ENCODE assay signal across 1 cellular context in the genomic region with DNA sequence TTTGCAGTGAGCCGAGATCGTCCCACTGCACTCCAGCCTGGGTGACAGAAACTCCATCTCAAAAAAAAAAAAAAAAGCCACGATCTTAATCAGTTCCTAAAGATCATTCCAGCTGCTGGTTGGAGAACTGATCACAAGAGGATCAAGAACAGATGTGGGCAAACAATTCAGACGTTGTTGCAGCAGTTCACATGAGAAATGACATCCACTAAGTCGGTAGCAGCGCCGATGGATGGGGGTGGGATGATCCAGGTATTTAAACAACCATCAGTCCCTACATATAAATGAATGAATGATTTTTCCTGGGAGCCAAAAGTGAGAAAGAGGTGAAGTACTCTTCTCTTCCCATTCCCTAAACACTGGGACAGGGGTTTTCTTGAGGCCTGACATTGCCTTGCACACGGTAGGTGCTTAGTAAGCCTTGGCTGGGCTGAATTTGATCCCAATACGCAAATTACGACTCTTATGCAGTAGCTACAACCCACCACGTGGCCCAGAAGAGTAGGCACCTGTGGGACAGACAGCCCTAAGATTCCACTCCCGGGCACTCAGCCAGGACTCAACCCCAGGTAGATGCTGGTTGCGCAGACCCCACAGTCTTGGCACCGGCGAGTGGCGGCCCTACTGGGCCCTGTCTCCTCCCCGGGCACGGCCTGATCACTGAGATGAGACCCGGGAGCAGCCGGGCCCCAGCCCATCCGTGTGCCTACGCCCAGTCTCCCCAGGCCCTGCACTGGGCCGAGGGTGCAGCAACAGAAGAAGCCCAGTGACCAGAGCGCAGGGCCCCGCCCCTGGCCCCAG.
TF ChIP-seq lines count a peak whose summit lies in the region.

No MANE protein-coding gene starts in this region.

TF ChIP-seq in K562, 482 proteins besides CTCF, POLR2A, EP300 and RAD21 (continued from another document):
- TF ChIP-seq, protein P1, sequence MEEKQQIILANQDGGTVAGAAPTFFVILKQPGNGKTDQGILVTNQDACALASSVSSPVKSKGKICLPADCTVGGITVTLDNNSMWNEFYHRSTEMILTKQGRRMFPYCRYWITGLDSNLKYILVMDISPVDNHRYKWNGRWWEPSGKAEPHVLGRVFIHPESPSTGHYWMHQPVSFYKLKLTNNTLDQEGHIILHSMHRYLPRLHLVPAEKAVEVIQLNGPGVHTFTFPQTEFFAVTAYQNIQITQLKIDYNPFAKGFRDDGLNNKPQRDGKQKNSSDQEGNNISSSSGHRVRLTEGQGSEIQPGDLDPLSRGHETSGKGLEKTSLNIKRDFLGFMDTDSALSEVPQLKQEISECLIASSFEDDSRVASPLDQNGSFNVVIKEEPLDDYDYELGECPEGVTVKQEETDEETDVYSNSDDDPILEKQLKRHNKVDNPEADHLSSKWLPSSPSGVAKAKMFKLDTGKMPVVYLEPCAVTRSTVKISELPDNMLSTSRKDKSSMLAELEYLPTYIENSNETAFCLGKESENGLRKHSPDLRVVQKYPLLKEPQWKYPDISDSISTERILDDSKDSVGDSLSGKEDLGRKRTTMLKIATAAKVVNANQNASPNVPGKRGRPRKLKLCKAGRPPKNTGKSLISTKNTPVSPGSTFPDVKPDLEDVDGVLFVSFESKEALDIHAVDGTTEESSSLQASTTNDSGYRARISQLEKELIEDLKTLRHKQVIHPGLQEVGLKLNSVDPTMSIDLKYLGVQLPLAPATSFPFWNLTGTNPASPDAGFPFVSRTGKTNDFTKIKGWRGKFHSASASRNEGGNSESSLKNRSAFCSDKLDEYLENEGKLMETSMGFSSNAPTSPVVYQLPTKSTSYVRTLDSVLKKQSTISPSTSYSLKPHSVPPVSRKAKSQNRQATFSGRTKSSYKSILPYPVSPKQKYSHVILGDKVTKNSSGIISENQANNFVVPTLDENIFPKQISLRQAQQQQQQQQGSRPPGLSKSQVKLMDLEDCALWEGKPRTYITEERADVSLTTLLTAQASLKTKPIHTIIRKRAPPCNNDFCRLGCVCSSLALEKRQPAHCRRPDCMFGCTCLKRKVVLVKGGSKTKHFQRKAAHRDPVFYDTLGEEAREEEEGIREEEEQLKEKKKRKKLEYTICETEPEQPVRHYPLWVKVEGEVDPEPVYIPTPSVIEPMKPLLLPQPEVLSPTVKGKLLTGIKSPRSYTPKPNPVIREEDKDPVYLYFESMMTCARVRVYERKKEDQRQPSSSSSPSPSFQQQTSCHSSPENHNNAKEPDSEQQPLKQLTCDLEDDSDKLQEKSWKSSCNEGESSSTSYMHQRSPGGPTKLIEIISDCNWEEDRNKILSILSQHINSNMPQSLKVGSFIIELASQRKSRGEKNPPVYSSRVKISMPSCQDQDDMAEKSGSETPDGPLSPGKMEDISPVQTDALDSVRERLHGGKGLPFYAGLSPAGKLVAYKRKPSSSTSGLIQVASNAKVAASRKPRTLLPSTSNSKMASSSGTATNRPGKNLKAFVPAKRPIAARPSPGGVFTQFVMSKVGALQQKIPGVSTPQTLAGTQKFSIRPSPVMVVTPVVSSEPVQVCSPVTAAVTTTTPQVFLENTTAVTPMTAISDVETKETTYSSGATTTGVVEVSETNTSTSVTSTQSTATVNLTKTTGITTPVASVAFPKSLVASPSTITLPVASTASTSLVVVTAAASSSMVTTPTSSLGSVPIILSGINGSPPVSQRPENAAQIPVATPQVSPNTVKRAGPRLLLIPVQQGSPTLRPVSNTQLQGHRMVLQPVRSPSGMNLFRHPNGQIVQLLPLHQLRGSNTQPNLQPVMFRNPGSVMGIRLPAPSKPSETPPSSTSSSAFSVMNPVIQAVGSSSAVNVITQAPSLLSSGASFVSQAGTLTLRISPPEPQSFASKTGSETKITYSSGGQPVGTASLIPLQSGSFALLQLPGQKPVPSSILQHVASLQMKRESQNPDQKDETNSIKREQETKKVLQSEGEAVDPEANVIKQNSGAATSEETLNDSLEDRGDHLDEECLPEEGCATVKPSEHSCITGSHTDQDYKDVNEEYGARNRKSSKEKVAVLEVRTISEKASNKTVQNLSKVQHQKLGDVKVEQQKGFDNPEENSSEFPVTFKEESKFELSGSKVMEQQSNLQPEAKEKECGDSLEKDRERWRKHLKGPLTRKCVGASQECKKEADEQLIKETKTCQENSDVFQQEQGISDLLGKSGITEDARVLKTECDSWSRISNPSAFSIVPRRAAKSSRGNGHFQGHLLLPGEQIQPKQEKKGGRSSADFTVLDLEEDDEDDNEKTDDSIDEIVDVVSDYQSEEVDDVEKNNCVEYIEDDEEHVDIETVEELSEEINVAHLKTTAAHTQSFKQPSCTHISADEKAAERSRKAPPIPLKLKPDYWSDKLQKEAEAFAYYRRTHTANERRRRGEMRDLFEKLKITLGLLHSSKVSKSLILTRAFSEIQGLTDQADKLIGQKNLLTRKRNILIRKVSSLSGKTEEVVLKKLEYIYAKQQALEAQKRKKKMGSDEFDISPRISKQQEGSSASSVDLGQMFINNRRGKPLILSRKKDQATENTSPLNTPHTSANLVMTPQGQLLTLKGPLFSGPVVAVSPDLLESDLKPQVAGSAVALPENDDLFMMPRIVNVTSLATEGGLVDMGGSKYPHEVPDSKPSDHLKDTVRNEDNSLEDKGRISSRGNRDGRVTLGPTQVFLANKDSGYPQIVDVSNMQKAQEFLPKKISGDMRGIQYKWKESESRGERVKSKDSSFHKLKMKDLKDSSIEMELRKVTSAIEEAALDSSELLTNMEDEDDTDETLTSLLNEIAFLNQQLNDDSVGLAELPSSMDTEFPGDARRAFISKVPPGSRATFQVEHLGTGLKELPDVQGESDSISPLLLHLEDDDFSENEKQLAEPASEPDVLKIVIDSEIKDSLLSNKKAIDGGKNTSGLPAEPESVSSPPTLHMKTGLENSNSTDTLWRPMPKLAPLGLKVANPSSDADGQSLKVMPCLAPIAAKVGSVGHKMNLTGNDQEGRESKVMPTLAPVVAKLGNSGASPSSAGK (IDR thresholded peaks at IDR 0.05), result peak; percentile 65; the same call in 1 of the 2 replicates
- TF ChIP-seq POLR2AphosphoS5 (IDR thresholded peaks at IDR 0.05; ENCODE audit: control insufficient read depth, insufficient read depth, low read depth, low read length) (0 out of 2 replicates have a peak, but pooled peaks have one; percentile 2), MIER1 (IDR thresholded peaks at IDR 0.05; ENCODE audit: low read depth) (no peak), EP400 (IDR thresholded peaks at IDR 0.05) (peak; percentile 64), SAP30 (IDR thresholded peaks at IDR 0.05; ENCODE audit: borderline replicate concordance, insufficient read depth, low read depth, low read length, poor library complexity, severe bottlenecking) (peak; percentile 68), MYC (IDR thresholded peaks at IDR 0.05; ENCODE audit: low read depth, low read length) (peak; percentile 67), MYC (CRISPR knock-in tag; IDR thresholded peaks at IDR 0.05; ENCODE audit: borderline replicate concordance, low read depth) (peak; percentile 42; the same call in 1 of the 2 replicates)
- TF ChIP-seq, protein P2, sequence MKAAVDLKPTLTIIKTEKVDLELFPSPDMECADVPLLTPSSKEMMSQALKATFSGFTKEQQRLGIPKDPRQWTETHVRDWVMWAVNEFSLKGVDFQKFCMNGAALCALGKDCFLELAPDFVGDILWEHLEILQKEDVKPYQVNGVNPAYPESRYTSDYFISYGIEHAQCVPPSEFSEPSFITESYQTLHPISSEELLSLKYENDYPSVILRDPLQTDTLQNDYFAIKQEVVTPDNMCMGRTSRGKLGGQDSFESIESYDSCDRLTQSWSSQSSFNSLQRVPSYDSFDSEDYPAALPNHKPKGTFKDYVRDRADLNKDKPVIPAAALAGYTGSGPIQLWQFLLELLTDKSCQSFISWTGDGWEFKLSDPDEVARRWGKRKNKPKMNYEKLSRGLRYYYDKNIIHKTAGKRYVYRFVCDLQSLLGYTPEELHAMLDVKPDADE (conservative IDR thresholded peaks at IDR 0.05; ENCODE audit: control insufficient read depth, low read depth, low read length), result peak; percentile 72; the same call in 1 of the 2 replicates
- TF ChIP-seq, protein P3, sequence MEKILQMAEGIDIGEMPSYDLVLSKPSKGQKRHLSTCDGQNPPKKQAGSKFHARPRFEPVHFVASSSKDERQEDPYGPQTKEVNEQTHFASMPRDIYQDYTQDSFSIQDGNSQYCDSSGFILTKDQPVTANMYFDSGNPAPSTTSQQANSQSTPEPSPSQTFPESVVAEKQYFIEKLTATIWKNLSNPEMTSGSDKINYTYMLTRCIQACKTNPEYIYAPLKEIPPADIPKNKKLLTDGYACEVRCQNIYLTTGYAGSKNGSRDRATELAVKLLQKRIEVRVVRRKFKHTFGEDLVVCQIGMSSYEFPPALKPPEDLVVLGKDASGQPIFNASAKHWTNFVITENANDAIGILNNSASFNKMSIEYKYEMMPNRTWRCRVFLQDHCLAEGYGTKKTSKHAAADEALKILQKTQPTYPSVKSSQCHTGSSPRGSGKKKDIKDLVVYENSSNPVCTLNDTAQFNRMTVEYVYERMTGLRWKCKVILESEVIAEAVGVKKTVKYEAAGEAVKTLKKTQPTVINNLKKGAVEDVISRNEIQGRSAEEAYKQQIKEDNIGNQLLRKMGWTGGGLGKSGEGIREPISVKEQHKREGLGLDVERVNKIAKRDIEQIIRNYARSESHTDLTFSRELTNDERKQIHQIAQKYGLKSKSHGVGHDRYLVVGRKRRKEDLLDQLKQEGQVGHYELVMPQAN (IDR thresholded peaks at IDR 0.05; ENCODE audit: borderline replicate concordance), result peak; percentile 72; the same call in 1 of the 2 replicates
